Comparison of ENCODE assay signal across 1 cellular context in genomic region chr12:49054524-49054923, GRCh38.
TF ChIP-seq lines count a peak whose summit lies in the region.

No MANE protein-coding gene starts in this region.

TF ChIP-seq in GM12878, 131 proteins besides CTCF, POLR2A, EP300 and RAD21:
- no peak for TF ChIP-seq SMAD1 (IDR thresholded peaks at IDR 0.05; ENCODE audit: low read depth, partially characterized antibody)
- TF ChIP-seq MTA2 (IDR thresholded peaks at IDR 0.05; ENCODE audit: low read depth): no peak
- no peak for TF ChIP-seq PAX8 (IDR thresholded peaks at IDR 0.05)
- TF ChIP-seq TCF3 (IDR thresholded peaks at IDR 0.05; ENCODE audit: borderline replicate concordance, insufficient read depth, low read depth, low read length): no peak
- TF ChIP-seq BCL11A (IDR thresholded peaks at IDR 0.05; ENCODE audit: low read depth, low read length): no peak
- no peak for TF ChIP-seq BACH1 (IDR thresholded peaks at IDR 0.05; ENCODE audit: borderline replicate concordance)
- no peak for TF ChIP-seq NR2F1 (conservative IDR thresholded peaks at IDR 0.05)
- TF ChIP-seq ETV6 (conservative IDR thresholded peaks at IDR 0.05 in 1 of 2, IDR thresholded peaks at IDR 0.05 in 1 of 2; ENCODE audit: borderline replicate concordance in 1 of 2, low read depth in 1 of 2): no peak
- TF ChIP-seq, protein P1, sequence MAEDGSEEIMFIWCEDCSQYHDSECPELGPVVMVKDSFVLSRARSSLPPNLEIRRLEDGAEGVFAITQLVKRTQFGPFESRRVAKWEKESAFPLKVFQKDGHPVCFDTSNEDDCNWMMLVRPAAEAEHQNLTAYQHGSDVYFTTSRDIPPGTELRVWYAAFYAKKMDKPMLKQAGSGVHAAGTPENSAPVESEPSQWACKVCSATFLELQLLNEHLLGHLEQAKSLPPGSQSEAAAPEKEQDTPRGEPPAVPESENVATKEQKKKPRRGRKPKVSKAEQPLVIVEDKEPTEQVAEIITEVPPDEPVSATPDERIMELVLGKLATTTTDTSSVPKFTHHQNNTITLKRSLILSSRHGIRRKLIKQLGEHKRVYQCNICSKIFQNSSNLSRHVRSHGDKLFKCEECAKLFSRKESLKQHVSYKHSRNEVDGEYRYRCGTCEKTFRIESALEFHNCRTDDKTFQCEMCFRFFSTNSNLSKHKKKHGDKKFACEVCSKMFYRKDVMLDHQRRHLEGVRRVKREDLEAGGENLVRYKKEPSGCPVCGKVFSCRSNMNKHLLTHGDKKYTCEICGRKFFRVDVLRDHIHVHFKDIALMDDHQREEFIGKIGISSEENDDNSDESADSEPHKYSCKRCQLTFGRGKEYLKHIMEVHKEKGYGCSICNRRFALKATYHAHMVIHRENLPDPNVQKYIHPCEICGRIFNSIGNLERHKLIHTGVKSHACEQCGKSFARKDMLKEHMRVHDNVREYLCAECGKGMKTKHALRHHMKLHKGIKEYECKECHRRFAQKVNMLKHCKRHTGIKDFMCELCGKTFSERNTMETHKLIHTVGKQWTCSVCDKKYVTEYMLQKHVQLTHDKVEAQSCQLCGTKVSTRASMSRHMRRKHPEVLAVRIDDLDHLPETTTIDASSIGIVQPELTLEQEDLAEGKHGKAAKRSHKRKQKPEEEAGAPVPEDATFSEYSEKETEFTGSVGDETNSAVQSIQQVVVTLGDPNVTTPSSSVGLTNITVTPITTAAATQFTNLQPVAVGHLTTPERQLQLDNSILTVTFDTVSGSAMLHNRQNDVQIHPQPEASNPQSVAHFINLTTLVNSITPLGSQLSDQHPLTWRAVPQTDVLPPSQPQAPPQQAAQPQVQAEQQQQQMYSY (CRISPR knock-in tag; IDR thresholded peaks at IDR 0.05): no peak
- no peak for TF ChIP-seq ZNF384 (IDR thresholded peaks at IDR 0.05; ENCODE audit: borderline replicate concordance, low read depth, low read length)
- no peak for TF ChIP-seq TARDBP (IDR thresholded peaks at IDR 0.05; ENCODE audit: borderline replicate concordance)
TF ChIP-seq in GM12878: peak in this region for 0.
